In the genomic region with DNA sequence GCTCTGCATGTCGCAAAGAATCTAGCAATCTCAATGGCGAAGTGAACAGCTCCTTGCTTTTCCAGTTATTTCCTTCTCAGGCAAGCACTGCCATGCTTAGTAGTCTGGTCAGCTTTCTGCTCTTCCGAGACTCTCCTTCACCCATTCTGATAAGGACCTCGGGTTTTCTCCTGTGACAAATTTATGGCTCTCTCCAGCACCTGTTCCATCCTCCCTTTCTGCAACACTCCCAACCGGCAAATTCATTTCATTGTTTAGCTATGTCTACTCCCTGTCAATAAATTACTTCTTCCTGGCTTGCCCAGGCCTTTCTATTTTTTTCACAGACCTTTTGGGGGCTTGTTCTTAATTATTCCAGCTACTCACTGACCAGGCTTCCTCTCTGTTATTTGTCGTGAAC, we compare ENCODE assay signal across 18 cellular contexts.
"Had no signal": no experiment of that assay in that cellular context is flagged by ENCODE, and none has a peak within 500 bp of the region (broad histone marks: within the 10 kb centered on the region; RNA-seq: fewer than 3 reads in every experiment).

No MANE protein-coding gene starts in this region.

- DNase-seq: naive thymus-derived CD8-positive, alpha-beta T cell; nephron progenitor cell; nucleus accumbens; pancreas; right cardiac atrium; right lobe of liver; sigmoid colon; spleen; stimulated activated CD4-positive, alpha-beta T cell treated with anti-CD3 and anti-CD28 coated beads, Interleukin-15, amount 100 ng/mL, for 24 hours; stimulated activated CD4-positive, alpha-beta T cell treated with anti-CD3 and anti-CD28 coated beads, Interleukin-2, amount 100 ng/mL, for 24 hours; stimulated activated CD4-positive, alpha-beta T cell treated with anti-CD3 and anti-CD28 coated beads, Interleukin-2, amount 100 ng/mL, for 48 hours; stimulated activated CD4-positive, alpha-beta T cell treated with anti-CD3 and anti-CD28 coated beads, Interleukin-4, amount 100 ng/mL, for 24 hours; stimulated activated naive B cell treated with anti-CD40 and anti-IgM and Interleukin-4, amounts not matched to agents 10 μg/mL and 1 μg/mL and 100 μg/mL, for 72 hours; stimulated activated naive CD4-positive, alpha-beta T cell treated with Interleukin-2 at 50 U/mL for 16 hours; stomach; thyroid gland; trophoblast cell; upper lobe of left lung had no signal
